In genomic region chrX:70960728-70961127, GRCh38 we compare ENCODE assay signal across 13 cellular contexts. TPM values are rescaled to one million over a fixed set of nuclear protein-coding genes. Genes with fewer than 3 reads are reported as not detected.
DNase-seq lines count a peak whose midpoint lies in the region; ATAC-seq, FAIRE-seq and TF ChIP-seq lines count a peak whose summit lies in the region.
"Had no signal": no experiment of that assay in that cellular context is flagged by ENCODE, and none has a peak within 500 bp of the region (broad histone marks: within the 10 kb centered on the region; RNA-seq: fewer than 3 reads in every experiment).

No MANE protein-coding gene starts in this region.

- no peaks in the 10 kb centered on the region for H3K9me1 ChIP-seq in K562 (ENCODE audit: control insufficient read depth, insufficient read depth, low read length)

- no peak overlapping the region for H3K4me2 ChIP-seq in K562 (ENCODE audit: insufficient read depth, low read length)
- H3K4me2 ChIP-seq in neural cell (ENCODE audit: low read length), result no peak overlapping the region

- TF ChIP-seq RAD21 in K562 (CRISPR knock-in tag; conservative IDR thresholded peaks at IDR 0.05 in 1 of 2, IDR thresholded peaks at IDR 0.05 in 1 of 2), result peak in 1 of 2 experiments; percentile 61; a peak in 2 of 4 replicates
- TF ChIP-seq RAD21 in neural cell (conservative IDR thresholded peaks at IDR 0.05), result peak; percentile 69

- H3K36me3 ChIP-seq in GM06990 (ENCODE audit: control insufficient read depth, insufficient read depth, low read length) (no peaks in the 10 kb centered on the region), K562 (ENCODE audit: control insufficient read depth, insufficient read depth, low read length) (no peaks in the 10 kb centered on the region), neural cell (ENCODE audit: insufficient read depth, low read length) (no peaks in the 10 kb centered on the region)
- H3K36me3 ChIP-seq: ascending aorta had no signal

- TF ChIP-seq EP300 in K562 (IDR thresholded peaks at IDR 0.05; ENCODE audit: low read length), result no peak
- no peak for TF ChIP-seq EP300 in neural cell (conservative IDR thresholded peaks at IDR 0.05; ENCODE audit: poor library complexity, severe bottlenecking)

- H4K20me1 ChIP-seq in K562 (replicated peaks; ENCODE audit: control insufficient read depth, insufficient read depth, low read length), result no peaks in the 10 kb centered on the region
- H4K20me1 ChIP-seq in neural cell (ENCODE audit: insufficient read depth), result no peaks in the 10 kb centered on the region

- H3F3A ChIP-seq in neural cell (ENCODE audit: insufficient read depth, low read length, poor library complexity, severe bottlenecking), result no peaks in the 10 kb centered on the region

- H3K27me3 ChIP-seq in GM06990 (replicated peaks; ENCODE audit: control insufficient read depth, insufficient read depth, low read length), result no peaks in the 10 kb centered on the region
- H3K27me3 ChIP-seq in K562 (ENCODE audit: control insufficient read depth in 2 of 2, insufficient read depth in 2 of 2, low read length in 2 of 2), result no peaks in the 10 kb centered on the region
- no peaks in the 10 kb centered on the region for H3K27me3 ChIP-seq in neural cell (ENCODE audit: insufficient read depth, low read depth, low read length)
- H3K27me3 ChIP-seq: ascending aorta had no signal

- intact Hi-C loops in K562 (cut with micrococcal nuclease), result loop anchor here (1.0 to 10.0 kb wide), 2 partner anchors 191 to 506 kb away; no protein-coding TSS in a partner anchor

- H2AFZ ChIP-seq in K562 (ENCODE audit: low read depth, low read length) (no peak overlapping the region), neural cell (ENCODE audit: low read depth, low read length) (no peak overlapping the region)

- H3K9me2 ChIP-seq in neural cell (ENCODE audit: insufficient read depth, low read length), result no peaks in the 10 kb centered on the region

- whole genome bisulfite sequencing in K562 (ENCODE audit: insufficient coverage, low coverage, missing lambda C conversion rate), result 0% methylated on average over 6 of the region's 6 CpGs

- no peaks in the 10 kb centered on the region for H3K4me1 ChIP-seq in K562 (replicated peaks in 1 of 2; ENCODE audit: control insufficient read depth in 2 of 2, insufficient read depth in 2 of 2, low read length in 2 of 2)
- H3K4me1 ChIP-seq: ascending aorta had no signal

- in situ Hi-C loops in K562 (cut with MboI), result no loop called here

- TF ChIP-seq POLR2A in K562 (conservative IDR thresholded peaks at IDR 0.05), result no peak

- no peak overlapping the region for H3K4me3 ChIP-seq in GM06990 (replicated peaks; ENCODE audit: low read depth, low read length)
- H3K4me3 ChIP-seq in K562, result no peak overlapping the region
- no peak overlapping the region for H3K4me3 ChIP-seq in neural cell (ENCODE audit: low read length)
- H3K4me3 ChIP-seq: ascending aorta had no signal

- ATAC-seq in K562 (0 out of 3 replicates have a peak, but pooled peaks have one; percentile 47), HG03135 (IDR thresholded peaks at IDR 0.05; ENCODE audit: unreplicated experiment) (no peak)

- no peaks in the 10 kb centered on the region for H3K9me3 ChIP-seq in K562 (replicated peaks; ENCODE audit: control insufficient read depth, insufficient read depth, low read depth, low read length)
- no peaks in the 10 kb centered on the region for H3K9me3 ChIP-seq in neural cell (ENCODE audit: low read length)
- H3K9me3 ChIP-seq: ascending aorta had no signal

- H3K9ac ChIP-seq in K562 (ENCODE audit: insufficient read depth in 1 of 2, low read depth in 2 of 2, low read length in 2 of 2), result no peak overlapping the region
- no peak overlapping the region for H3K9ac ChIP-seq in neural cell (ENCODE audit: low read length)

- DNase-seq in GM06990 (ENCODE audit: extremely low read depth, insufficient read length) (no peak), K562 (ENCODE audit: extremely low read depth in 1 of 4, low spot score in 3 of 4) (peak in 1 of 4 experiments; percentile 14), HEK293T (ENCODE audit: extremely low spot score) (no peak)
- DNase-seq in stimulated activated CD4-positive, alpha-beta T cell treated with anti-CD3 and anti-CD28 coated beads, Interleukin-2, amount 100 ng/mL, for 48 hours, result no peak
- DNase-seq: kidney glomerular epithelial cell; NCI-H510A treated with DMSO at 0.1 percent for 48 hours; stimulated activated CD4-positive, alpha-beta T cell treated with anti-CD3 and anti-CD28 coated beads, Interleukin-1b, Interleukin-23, amount 100 ng/mL, for 48 hours had no signal

- H3K27ac ChIP-seq in K562 (ENCODE audit: extremely low read depth, low read depth, low read length) (no peak overlapping the region), neural cell (ENCODE audit: low read length) (no peak overlapping the region)
- H3K27ac ChIP-seq: ascending aorta had no signal

- CTCF ChIA-PET in K562 (lab: Yijun Ruan, JAX; ENCODE audit: low intra/inter-chr PET ratio), result no interaction called here
- CTCF ChIA-PET in HEK293T (lab: Yijun Ruan, JAX), result interaction anchor here (0.6 to 1.3 kb wide), 3 partner anchors 192 to 783 kb away, joined by 3 to 4 read pairs (median 3); no protein-coding TSS in a partner anchor

- no TSS peak for BruUV-seq in K562 (replicated peaks; lab: Mats Ljungman, UMichigan)

- H3K79me2 ChIP-seq in K562 (ENCODE audit: control insufficient read depth, insufficient read depth, low read length) (no peaks in the 10 kb centered on the region), neural cell (replicated peaks; ENCODE audit: insufficient read depth, low read length) (no peaks in the 10 kb centered on the region)

- TF ChIP-seq CTCF in GM06990 (IDR thresholded peaks at IDR 0.05; ENCODE audit: insufficient read depth, low read length, poor library complexity, severe bottlenecking) (peak; percentile 32), LNCAP (IDR thresholded peaks at IDR 0.05) (peak; percentile 53), K562 (IDR thresholded peaks at IDR 0.05 in 2 of 3, conservative IDR thresholded peaks at IDR 0.05 in 1 of 3; ENCODE audit: insufficient read depth in 2 of 3, low read depth in 1 of 3, low read length in 3 of 3) (peak in 2 of 3 experiments; percentile 38 to 62; a peak in 4 of 6 replicates), neural cell (IDR thresholded peaks at IDR 0.05; ENCODE audit: poor library complexity, severe bottlenecking) (peak; percentile 63)

- FAIRE-seq in K562 (lab: Jason Lieb, UNC), result peak; percentile 83

- POLR2A ChIA-PET in K562 (lab: Yijun Ruan, JAX), result no interaction called here
- POLR2A ChIA-PET in HEK293T (lab: Yijun Ruan, JAX), result interaction anchor here (0.8 kb wide), 1 partner anchor 405 kb away, joined by 3 read pairs; the partner anchor contains the start of gene TAF1

TF ChIP-seq in K562, 482 proteins besides CTCF, POLR2A, EP300 and RAD21 (continues in another document):
- 0 out of 2 replicates have a peak, but pooled peaks have one; percentile 10 for TF ChIP-seq SMC3 (conservative IDR thresholded peaks at IDR 0.05; ENCODE audit: insufficient read depth, low read depth, low read length)
- no peak for TF ChIP-seq ZNF668 (CRISPR knock-in tag; IDR thresholded peaks at IDR 0.05)

TF ChIP-seq in neural cell, 6 proteins besides CTCF, POLR2A, EP300 and RAD21:
- peak; percentile 63 for TF ChIP-seq SMC3 (conservative IDR thresholded peaks at IDR 0.05; ENCODE audit: poor library complexity)
- no peak for TF ChIP-seq POLR2AphosphoS5 (IDR thresholded peaks at IDR 0.05)
TF ChIP-seq in neural cell: peak in this region for 1.

TF ChIP-seq in HEK293T, 16 proteins besides CTCF, POLR2A, EP300 and RAD21:
- no peak for TF ChIP-seq CTBP1 (IDR thresholded peaks at IDR 0.05; ENCODE audit: borderline replicate concordance)
- TF ChIP-seq LEF1 (IDR thresholded peaks at IDR 0.05; ENCODE audit: borderline replicate concordance), result no peak
- no peak for TF ChIP-seq SUZ12 (IDR thresholded peaks at IDR 0.05)

RNA-seq across cellular contexts. Expression of gene SLC7A3, which starts 29.8 kb away (rescaled TPM):
- not detected in 2 replicates for total RNA-seq in K562 (2011; cell fraction: chromatin; rRNA removed; ENCODE audit: low replicate concordance)
- total RNA-seq in K562 (2011; cell fraction: nucleolus; rRNA removed), result not detected in 2 replicates
- not detected in 2 replicates for total RNA-seq in K562 (2011; cell fraction: nucleoplasm; rRNA removed)
- total RNA-seq in K562 (2014; rRNA removed), result not detected in 2 replicates
- not detected in 2 replicates for total RNA-seq in K562 (2014; rRNA removed; fragmentation: Illumina TruSeq; extraction: Trizol)
- not detected in 2 replicates for total RNA-seq in K562 (2015; rRNA removed; fragmentation: Illumina TruSeq; extraction: Trizol)
- total RNA-seq in K562 (2021), result 0.13 TPM in 2 replicates
- polyA plus RNA-seq in K562 (2011; rRNA removed), result not detected in 2 replicates
- not detected in 2 replicates for polyA plus RNA-seq in K562 (2011; cell fraction: cytosol; rRNA removed)
- polyA plus RNA-seq in K562 (2011; cell fraction: nucleus; rRNA removed), result not detected in 2 replicates
- 0.04 TPM in 1 of 2 replicates, not detected in the other for polyA plus RNA-seq in K562 (2012)
- not detected in 2 replicates for polyA plus RNA-seq in K562 (2014; fragmentation: Illumina TruSeq; extraction: Trizol)
- polyA plus RNA-seq in K562 (2014; fragmentation: Nextera tagmentation; extraction: Ambion mirVana), result under 1 TPM in 1 of 2 experiments, not detected in 1; 0.03 TPM
- polyA plus RNA-seq in K562 (2014; rRNA removed), result not detected in 2 replicates
- not detected in 2 replicates for polyA minus RNA-seq in K562 (2011; rRNA and poly(A)+ RNA removed)
- polyA minus RNA-seq in K562 (2011; cell fraction: cytosol; rRNA and poly(A)+ RNA removed), result not detected in 2 replicates
- polyA minus RNA-seq in K562 (2011; cell fraction: nucleus; rRNA and poly(A)+ RNA removed), result not detected in 2 replicates
- polyA plus RNA-seq in neural cell, result 1.5 and 2.2 TPM in 2 replicates
- 0.49 and 0.93 TPM in 2 replicates for polyA minus RNA-seq in neural cell
- total RNA-seq: ascending aorta had no signal

RNA-seq across cellular contexts. Expression of gene TEX11, which starts 52.2 kb away (rescaled TPM):
- total RNA-seq in K562 (2011; cell fraction: chromatin; rRNA removed; ENCODE audit: low replicate concordance), result 0.32 and 0.81 TPM in 2 replicates
- total RNA-seq in K562 (2011; cell fraction: nucleolus; rRNA removed), result 0.13 and 0.17 TPM in 2 replicates
- 0.22 TPM in 1 of 2 replicates, not detected in the other for total RNA-seq in K562 (2011; cell fraction: nucleoplasm; rRNA removed)
- total RNA-seq in K562 (2014; rRNA removed) (0.32 and 0.33 TPM in 2 replicates), K562 (2014; rRNA removed; fragmentation: Illumina TruSeq; extraction: Trizol) (0.32 and 0.62 TPM in 2 replicates), K562 (2015; rRNA removed; fragmentation: Illumina TruSeq; extraction: Trizol) (0.34 and 0.51 TPM in 2 replicates), K562 (2021) (0.29 and 0.31 TPM in 2 replicates)
- polyA plus RNA-seq in K562 (2011; rRNA removed) (0.24 and 1.1 TPM in 2 replicates), K562 (2014; fragmentation: Illumina TruSeq; extraction: Trizol) (0.35 and 0.52 TPM in 2 replicates), K562 (2014; fragmentation: Nextera tagmentation; extraction: Ambion mirVana) (under 1 TPM; 0.27 to 0.45 TPM), K562 (2014; rRNA removed) (0.27 and 0.35 TPM in 2 replicates), neural cell (not detected in 2 replicates)
- 0.12 and 0.19 TPM in 2 replicates for polyA plus RNA-seq in K562 (2011; cell fraction: cytosol; rRNA removed)
- polyA plus RNA-seq in K562 (2011; cell fraction: nucleus; rRNA removed), result 0.07 and 0.15 TPM in 2 replicates
- 0.21 and 0.66 TPM in 2 replicates for polyA plus RNA-seq in K562 (2012)
- 0.63 and 1.8 TPM in 2 replicates for polyA minus RNA-seq in K562 (2011; rRNA and poly(A)+ RNA removed)
- polyA minus RNA-seq in K562 (2011; cell fraction: cytosol; rRNA and poly(A)+ RNA removed), result 0.57 TPM in 1 of 2 replicates, not detected in the other
- 0.11 and 0.40 TPM in 2 replicates for polyA minus RNA-seq in K562 (2011; cell fraction: nucleus; rRNA and poly(A)+ RNA removed)
- polyA minus RNA-seq in neural cell, result not detected in 2 replicates
- total RNA-seq: activated CD8-positive, alpha-beta memory T cell treated with anti-CD3 and anti-CD28 coated beads for 36 hours; ascending aorta had no signal
- polyA plus RNA-seq: esophagus had no signal
